ENCODE assay signal across 1 cellular context in the genomic region with DNA sequence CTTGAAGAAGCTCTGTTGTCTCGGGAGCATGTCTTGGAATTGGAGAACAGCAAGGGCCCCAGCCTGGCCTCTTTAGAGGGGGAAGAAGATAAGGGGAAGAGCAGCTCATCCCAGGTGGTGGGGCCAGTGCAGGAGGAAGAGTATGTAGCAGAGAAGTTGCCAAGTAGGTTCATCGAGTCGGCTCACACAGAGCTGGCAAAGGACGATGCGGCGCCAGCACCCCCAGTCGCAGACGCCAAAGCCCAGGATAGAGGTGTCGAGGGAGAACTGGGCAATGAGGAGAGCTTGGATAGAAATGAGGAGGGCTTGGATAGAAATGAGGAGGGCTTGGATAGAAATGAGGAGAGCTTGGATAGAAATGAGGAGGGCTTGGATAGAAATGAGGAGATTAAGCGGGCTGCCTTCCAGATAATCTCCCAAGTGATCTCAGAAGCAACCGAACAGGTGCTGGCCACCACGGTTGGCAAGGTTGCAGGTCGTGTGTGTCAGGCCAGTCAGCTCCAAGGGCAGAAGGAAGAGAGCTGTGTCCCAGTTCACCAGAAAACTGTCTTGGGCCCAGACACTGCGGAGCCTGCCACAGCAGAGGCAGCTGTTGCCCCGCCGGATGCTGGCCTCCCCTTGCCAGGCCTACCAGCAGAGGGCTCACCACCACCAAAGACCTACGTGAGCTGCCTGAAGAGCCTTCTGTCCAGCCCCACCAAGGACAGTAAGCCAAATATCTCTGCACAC.
TF ChIP-seq lines count a peak whose summit lies in the region.

No MANE protein-coding gene starts in this region.

TF ChIP-seq in HCT116, 20 proteins besides CTCF, POLR2A, EP300 and RAD21 (continued from another document):
- no peak for TF ChIP-seq YY1 (IDR thresholded peaks at IDR 0.05; ENCODE audit: extremely low read depth, insufficient replicate concordance, low read depth, low read length)
- TF ChIP-seq POLR2AphosphoS5 (IDR thresholded peaks at IDR 0.05; ENCODE audit: low read depth, low read length): no peak
- no peak for TF ChIP-seq REST (IDR thresholded peaks at IDR 0.05; ENCODE audit: low read depth)
- TF ChIP-seq CBX3 (IDR thresholded peaks at IDR 0.05; ENCODE audit: low read depth): no peak; the same call in 1 of the 2 replicates
- no peak for TF ChIP-seq SRF (IDR thresholded peaks at IDR 0.05; ENCODE audit: low read depth)
- no peak for TF ChIP-seq EGR1 (IDR thresholded peaks at IDR 0.05; ENCODE audit: low read depth)
- no peak for TF ChIP-seq EZH2phosphoT487 (IDR thresholded peaks at IDR 0.05; ENCODE audit: borderline replicate concordance)
- no peak for TF ChIP-seq ATF3 (IDR thresholded peaks at IDR 0.05)
